ENCODE assay signal across 19 cellular contexts in genomic region chr16:854808-855410, GRCh38. TPM values are rescaled to one million over a fixed set of nuclear protein-coding genes. Genes with fewer than 3 reads are reported as not detected.
DNase-seq lines count a peak whose midpoint lies in the region; ATAC-seq and TF ChIP-seq lines count a peak whose summit lies in the region.
"Had no signal": no experiment of that assay in that cellular context is flagged by ENCODE, and none has a peak within 500 bp of the region (broad histone marks: within the 10 kb centered on the region; RNA-seq: fewer than 3 reads in every experiment).

No MANE protein-coding gene starts in this region.

- H3K27me3 ChIP-seq in GM23338 (ENCODE audit: insufficient read depth) (no peaks in the 10 kb centered on the region), neuronal stem cell (ENCODE audit: control insufficient read depth in 3 of 3, insufficient read depth in 3 of 3, low read depth in 1 of 3, low read length in 3 of 3) (no peaks in the 10 kb centered on the region), upper lobe of left lung (no peaks in the 10 kb centered on the region)

- ATAC-seq in GM23338 (peak; percentile 75), upper lobe of left lung (ENCODE audit: low FRiP score in 2 of 2) (peak; percentile 16 to 19), GM18498 (IDR thresholded peaks at IDR 0.05; ENCODE audit: unreplicated experiment) (no peak), GM19463 (IDR thresholded peaks at IDR 0.05; ENCODE audit: unreplicated experiment) (no peak)
- ATAC-seq: A549, HepG2 had no signal

- no peak for DNase-seq in GM23338 (ENCODE audit: low spot score)
- DNase-seq in caudate nucleus (lab: John Stamatoyannopoulos, UW) = no peak
- no peak for DNase-seq in neuronal stem cell (ENCODE audit: low spot score)
- peak in 1 of 2 donors; percentile 78 for DNase-seq in upper lobe of left lung
- no peak for DNase-seq in occipital lobe (lab: John Stamatoyannopoulos, UW)
- DNase-seq: Caco-2; CD8-positive, alpha-beta memory T cell; DND-41; GDM1; HCEC 1CT; HFFc6 had no signal

- H3K36me3 ChIP-seq in GM23338 (ENCODE audit: insufficient read depth) (no peaks in the 10 kb centered on the region), neuronal stem cell (replicated peaks in 1 of 2; ENCODE audit: control insufficient read depth in 2 of 2, insufficient read depth in 2 of 2, low read length in 2 of 2) (no peaks in the 10 kb centered on the region), upper lobe of left lung (no peaks in the 10 kb centered on the region)

- H3K4me1 ChIP-seq in GM23338 (ENCODE audit: insufficient read depth) = no peaks in the 10 kb centered on the region
- no peaks in the 10 kb centered on the region for H3K4me1 ChIP-seq in neuronal stem cell (ENCODE audit: control insufficient read depth in 2 of 2, insufficient read depth in 1 of 2, low read depth in 1 of 2, low read length in 2 of 2)
- no peaks in the 10 kb centered on the region for H3K4me1 ChIP-seq in upper lobe of left lung
- H3K4me1 ChIP-seq: A549, Caco-2 had no signal

- no peak overlapping the region for H3K27ac Mint-ChIP-seq in GM23338
- H3K27ac Mint-ChIP-seq: CD14-positive monocyte; CD8-positive, alpha-beta memory T cell; HFFc6 had no signal

- peaks cover 30% of the 10 kb centered on the region for H3K36me3 Mint-ChIP-seq in GM23338 (ENCODE audit: low read depth)

- H3K79me1 ChIP-seq in neuronal stem cell (ENCODE audit: low read depth, low read length) = peaks cover 2% of the 10 kb centered on the region

- H4K20me1 ChIP-seq in GM23338 (replicated peaks; ENCODE audit: insufficient read depth) = no peaks in the 10 kb centered on the region

- H3F3A ChIP-seq in GM23338 (replicated peaks; ENCODE audit: low read depth) = no peaks in the 10 kb centered on the region

- H2BK12ac ChIP-seq in neuronal stem cell (ENCODE audit: low read length) = no peak overlapping the region

- H3K27me3 Mint-ChIP-seq in GM23338 (ENCODE audit: insufficient read depth, low read depth, poor library complexity) = peaks cover 15% of the 10 kb centered on the region
- H3K27me3 Mint-ChIP-seq: CD8-positive, alpha-beta memory T cell had no signal

- H2BK5ac ChIP-seq in neuronal stem cell (ENCODE audit: low read length) = peak overlapping the region; percentile 82

- H3K4me2 ChIP-seq in GM23338 (no peak overlapping the region), neuronal stem cell (ENCODE audit: insufficient read depth, low read length, poor library complexity, severe bottlenecking) (no peak overlapping the region)
- H3K4me2 ChIP-seq: A549 had no signal

- H2BK120ac ChIP-seq in neuronal stem cell (ENCODE audit: low read depth, low read length) = no peak overlapping the region

- H3K4me1 Mint-ChIP-seq in GM23338 = no peaks in the 10 kb centered on the region
- H3K4me1 Mint-ChIP-seq: CD14-positive monocyte; CD8-positive, alpha-beta memory T cell had no signal

- no peaks in the 10 kb centered on the region for H3K9me2 ChIP-seq in GM23338 (ENCODE audit: insufficient read depth)

- no peak for TF ChIP-seq EP300 in upper lobe of left lung (IDR thresholded peaks at IDR 0.05)

- H4K91ac ChIP-seq in neuronal stem cell (ENCODE audit: low read depth, low read length, poor library complexity) = no peak overlapping the region

- H2BK15ac ChIP-seq in neuronal stem cell (ENCODE audit: low read length) = no peak overlapping the region

- H3K14ac ChIP-seq in neuronal stem cell (ENCODE audit: low read length) = no peak overlapping the region

- no peak overlapping the region for H3K4ac ChIP-seq in neuronal stem cell (ENCODE audit: low read length)

- no peak overlapping the region for H3K18ac ChIP-seq in neuronal stem cell (ENCODE audit: low read length)

- H3K79me2 ChIP-seq in GM23338 (replicated peaks; ENCODE audit: insufficient read depth) = no peaks in the 10 kb centered on the region

- H3K9ac ChIP-seq in neuronal stem cell (ENCODE audit: low read depth, low read length, poor library complexity) = no peak overlapping the region

- H3K4me3 Mint-ChIP-seq in GM23338 = no peak overlapping the region
- H3K4me3 Mint-ChIP-seq: CD14-positive monocyte; CD8-positive, alpha-beta memory T cell; HFFc6 had no signal

- WGBS in neuronal stem cell (ENCODE audit: extremely low coverage in 2 of 2, insufficient read length in 2 of 2, insufficient replicate concordance in 1 of 2), 2 donors = no CpG with 5 or more reads among the region's 23 CpGs
- 89 to 94% methylated on average over 8 to 19 of the region's 23 CpGs for WGBS in upper lobe of left lung, 2 donors

- H2AFZ ChIP-seq in GM23338 = no peak overlapping the region
- H2AFZ ChIP-seq in neuronal stem cell (ENCODE audit: low read length) = no peak overlapping the region

- H2AK5ac ChIP-seq in neuronal stem cell (ENCODE audit: low read depth, low read length) = no peak overlapping the region

- no peak for TF ChIP-seq CTCF in GM23338 (conservative IDR thresholded peaks at IDR 0.05; ENCODE audit: low read depth in 2 of 2)
- TF ChIP-seq CTCF in upper lobe of left lung (IDR thresholded peaks at IDR 0.05) = no peak

- no peak for TF ChIP-seq POLR2A in upper lobe of left lung (IDR thresholded peaks at IDR 0.05)

- H3K9me3 ChIP-seq in neuronal stem cell (replicated peaks in 1 of 2; ENCODE audit: control insufficient read depth in 2 of 2, insufficient read depth in 1 of 2, low read depth in 1 of 2, low read length in 2 of 2) (peaks cover 23 to 46% of the 10 kb centered on the region in 2 donors), upper lobe of left lung (peaks cover 0 to 7% (median 0%) of the 10 kb centered on the region in 4 donors)

- H3K27ac ChIP-seq in GM23338 (ENCODE audit: low read depth) = no peak overlapping the region
- H3K27ac ChIP-seq in caudate nucleus (ENCODE audit: low read depth, low read length) = peak overlapping the region; percentile 18
- H3K27ac ChIP-seq in neuronal stem cell (replicated peaks; ENCODE audit: low read length) = no peak overlapping the region
- no peak overlapping the region for H3K27ac ChIP-seq in upper lobe of left lung
- H3K27ac ChIP-seq: A549 had no signal

- no peak overlapping the region for H3K23ac ChIP-seq in neuronal stem cell (ENCODE audit: low read depth, low read length, poor library complexity)

- peaks cover 63% of the 10 kb centered on the region for H3K9me3 Mint-ChIP-seq in GM23338

- H3K4me3 ChIP-seq in GM23338 (no peak overlapping the region), neuronal stem cell (ENCODE audit: low read length in 2 of 2) (no peak overlapping the region), upper lobe of left lung (no peak overlapping the region)
- H3K4me3 ChIP-seq: A549 had no signal

- H4K8ac ChIP-seq in neuronal stem cell (ENCODE audit: low read depth, low read length) = no peak overlapping the region

TF ChIP-seq in GM23338, 12 proteins besides CTCF, POLR2A, EP300 and RAD21 (continues in another document):
- TF ChIP-seq ZNF331 (CRISPR knock-in tag; IDR thresholded peaks at IDR 0.05; ENCODE audit: low read depth) = no peak

RNA-seq across cellular contexts. Expression of gene GNG13, which starts 54.4 kb away (rescaled TPM):
- not detected in 2 replicates for total RNA-seq in GM23338 (2014; rRNA removed; shearing (Covaris generic))
- polyA plus RNA-seq in GM23338 (2016; fragmentation: Nextera tagmentation; extraction: Ambion mirVana) = 0.29 and 0.30 TPM in 2 replicates
- polyA plus RNA-seq in neuronal stem cell (2013, experiment 1 of 2) = 0.52 TPM
- polyA plus RNA-seq in neuronal stem cell (2013, experiment 2 of 2) = 0.51 TPM
- not detected for total RNA-seq in upper lobe of left lung
- not detected for total RNA-seq in occipital lobe
- total RNA-seq: Caco-2; CD8-positive, alpha-beta memory T cell; H4; HepG2; HFFc6 had no signal
- polyA plus RNA-seq: AG04450; BJ; CD14-positive monocyte; CD8-positive, alpha-beta memory T cell; HepG2 had no signal

Comparison
In these comparisons a context has a peak if more than half of its experiments do, and no peak if none do; other contexts are left out.
1. ATAC-seq: peak in GM23338 (single experiment) and upper lobe of left lung (2 of 2); none in GM18498 (single experiment) and GM19463 (single experiment).